In genomic region chr10:70265032-70265689, GRCh38 we compare ENCODE assay signal across 10 cellular contexts. TPM values are rescaled to one million over a fixed set of nuclear protein-coding genes. Genes with fewer than 3 reads are reported as not detected.
DNase-seq lines count a peak whose midpoint lies in the region; ATAC-seq and TF ChIP-seq lines count a peak whose summit lies in the region.
"Had no signal": no experiment of that assay in that cellular context is flagged by ENCODE, and none has a peak within 500 bp of the region (broad histone marks: within the 10 kb centered on the region; RNA-seq: fewer than 3 reads in every experiment).

No MANE protein-coding gene starts in this region.

- peaks cover 11 to 16% (median 14%) of the 10 kb centered on the region in 7 donors for H3K9me3 Mint-ChIP-seq in CD14-positive monocyte

- H3K9me3 ChIP-seq in iPS DF 6.9 (ENCODE audit: control insufficient read depth, insufficient read depth, low read length) = no peaks in the 10 kb centered on the region

- ATAC-seq in HG02938 (IDR thresholded peaks at IDR 0.05; ENCODE audit: unreplicated experiment) = no peak

- H3K36me3 Mint-ChIP-seq in CD14-positive monocyte = peaks cover 3 to 7% of the 10 kb centered on the region in 2 donors

- no peak overlapping the region for H3K4me3 ChIP-seq in iPS DF 6.9 (ENCODE audit: low read length)

- no peak overlapping the region for H3K4me3 Mint-ChIP-seq in CD14-positive monocyte
- H3K4me3 Mint-ChIP-seq: central memory CD8-positive, alpha-beta T cell had no signal

- peaks cover 15 to 25% (median 18%) of the 10 kb centered on the region in 3 donors for H3K27me3 Mint-ChIP-seq in CD14-positive monocyte (ENCODE audit: low read depth in 3 of 3)

- intact Hi-C loops in CD14-positive monocyte (cut with micrococcal nuclease) = no loop called here

- in situ Hi-C loops in SK-MEL-5 (cut with HindIII; ENCODE audit: low pct_unique_long_range_greater_than_20kb, low sequenced_read_pairs) = no loop called here

- no peaks in the 10 kb centered on the region for H3K36me3 ChIP-seq in iPS DF 6.9 (ENCODE audit: control insufficient read depth, insufficient read depth, low read length)

- H3K27ac Mint-ChIP-seq in CD14-positive monocyte = no peak overlapping the region

- TF ChIP-seq CTCF in GM20000 (IDR thresholded peaks at IDR 0.05; ENCODE audit: extremely low read depth, missing control alignments) = peak; percentile 47
- no peak for TF ChIP-seq CTCF in CD14-positive monocyte (IDR thresholded peaks at IDR 0.05)

- no peak overlapping the region for H3K27ac ChIP-seq in iPS DF 6.9 (ENCODE audit: low read length)

- H3K27me3 ChIP-seq in iPS DF 6.9 (ENCODE audit: control insufficient read depth, insufficient read depth, low read length) = no peaks in the 10 kb centered on the region

- WGBS in iPS DF 6.9 (ENCODE audit: insufficient coverage, insufficient read length) = no CpG with 5 or more reads among the region's 10 CpGs

- DNase-seq in Ammon's horn (ENCODE audit: low spot score) (peak; percentile 54), GM20000 (ENCODE audit: low spot score) (peak; percentile 66), SK-MEL-5 (ENCODE audit: low read depth, low spot score) (peak; percentile 44), iPS DF 6.9 (ENCODE audit: low read depth, low spot score) (peak; percentile 71), CD14-positive monocyte (ENCODE audit: low spot score) (no peak), NCI-H345 (lab: John Stamatoyannopoulos, UW) (no peak)
- no peak for DNase-seq in effector CD4-positive, alpha-beta T cell

- no peaks in the 10 kb centered on the region for H3K4me1 ChIP-seq in iPS DF 6.9 (ENCODE audit: control insufficient read depth, insufficient read depth, low read length)

- H3K4me1 Mint-ChIP-seq in CD14-positive monocyte = peaks cover 11% of the 10 kb centered on the region
- H3K4me1 Mint-ChIP-seq: central memory CD8-positive, alpha-beta T cell had no signal

RNA-seq across cellular contexts. Expression of gene NPFFR1, which starts 18.6 kb away (rescaled TPM):
- not detected in 2 replicates for total RNA-seq in SK-MEL-5 (2014; rRNA removed; shearing (Covaris generic))
- not detected in 2 replicates for polyA plus RNA-seq in SK-MEL-5 (2015; cell fraction: cytosol; rRNA removed)
- polyA plus RNA-seq in SK-MEL-5 (2015; cell fraction: nucleus; rRNA removed) = not detected in 2 replicates
- polyA plus RNA-seq in CD14-positive monocyte = not detected
- total RNA-seq: T-helper 2 cell treated with Interferon-gamma antibody and Interleukin-4, amounts not matched to agents 100 ng/mL and 5 ng/mL, for 36 hours had no signal

RNA-seq across cellular contexts. Expression of gene PPA1, which starts 31.9 kb away (rescaled TPM):
- 157 and 183 TPM in 2 replicates for total RNA-seq in SK-MEL-5 (2014; rRNA removed; shearing (Covaris generic))
- polyA plus RNA-seq in SK-MEL-5 (2015; cell fraction: cytosol; rRNA removed) = 84.5 and 103 TPM in 2 replicates
- polyA plus RNA-seq in SK-MEL-5 (2015; cell fraction: nucleus; rRNA removed) = 20.0 and 23.6 TPM in 2 replicates
- 100 to 1,000 TPM; 112 to 125 TPM for polyA plus RNA-seq in CD14-positive monocyte

Comparison
In these comparisons a context has a peak if more than half of its experiments do, and no peak if none do; other contexts are left out.
1. DNase-seq: peak in Ammon's horn (single experiment), GM20000 (single experiment), SK-MEL-5 (single experiment) and iPS DF 6.9 (single experiment); none in effector CD4-positive, alpha-beta T cell (single experiment), CD14-positive monocyte (single experiment) and NCI-H345 (single experiment).